Comparison of ENCODE assay signal across 8 cellular contexts in genomic region chr10:80493482-80494021, GRCh38. TPM values are rescaled to one million over a fixed set of nuclear protein-coding genes. Genes with fewer than 3 reads are reported as not detected.
DNase-seq lines count a peak whose midpoint lies in the region; ATAC-seq, FAIRE-seq and TF ChIP-seq lines count a peak whose summit lies in the region.
"Had no signal": no experiment of that assay in that cellular context is flagged by ENCODE, and none has a peak within 500 bp of the region (broad histone marks: within the 10 kb centered on the region; RNA-seq: fewer than 3 reads in every experiment).

No MANE protein-coding gene starts in this region.

- peak; percentile 51 for ATAC-seq in GM18858 (IDR thresholded peaks at IDR 0.05; ENCODE audit: unreplicated experiment)
- ATAC-seq in HG02610 (IDR thresholded peaks at IDR 0.05; ENCODE audit: unreplicated experiment), result peak; percentile 46

- no peak overlapping the region for H3K9ac ChIP-seq in subcutaneous abdominal adipose tissue (ENCODE audit: low read length in 5 of 5)

- in situ Hi-C loops in SK-MEL-5 (cut with HindIII; ENCODE audit: low pct_unique_long_range_greater_than_20kb, low sequenced_read_pairs), result no loop called here

- peaks cover 3 to 42% (median 34%) of the 10 kb centered on the region in 5 donors for H3K36me3 ChIP-seq in subcutaneous abdominal adipose tissue (ENCODE audit: control insufficient read depth in 5 of 5, insufficient read depth in 5 of 5, low read length in 5 of 5)

- H3K27me3 ChIP-seq in subcutaneous abdominal adipose tissue (ENCODE audit: control insufficient read depth in 5 of 5, insufficient read depth in 4 of 5, low read length in 5 of 5), result no peaks in the 10 kb centered on the region

- peaks cover 37 to 97% (median 93%) of the 10 kb centered on the region in 5 donors for H3K4me1 ChIP-seq in subcutaneous abdominal adipose tissue (ENCODE audit: control insufficient read depth in 5 of 5, insufficient read depth in 5 of 5, low read length in 5 of 5)

- peak overlapping the region; percentile 92 for H3K27ac ChIP-seq in subcutaneous abdominal adipose tissue (ENCODE audit: low read depth, low read length)
- H3K27ac ChIP-seq in coronary artery, result peak overlapping the region in 1 of 2 donors; percentile 65

- DNase-seq in SK-MEL-5 (ENCODE audit: low read depth, low spot score) (peak; percentile 61), fibroblast of the conjunctiva (ENCODE audit: low read depth) (peak; percentile 94), coronary artery (ENCODE audit: low spot score) (no peak), RCC 7860 (ENCODE audit: low spot score) (no peak)

- H3K4me3 ChIP-seq in subcutaneous abdominal adipose tissue (ENCODE audit: low read depth in 1 of 5, low read length in 5 of 5) (no peak overlapping the region), coronary artery (no peak overlapping the region)
- H3K4me3 ChIP-seq: lung had no signal

- H3K9me3 ChIP-seq in subcutaneous abdominal adipose tissue (ENCODE audit: control insufficient read depth in 5 of 5, low read length in 5 of 5), result no peaks in the 10 kb centered on the region

- TF ChIP-seq CTCF in coronary artery (IDR thresholded peaks at IDR 0.05), result no peak

- no peak for FAIRE-seq in RCC 7860 (lab: Jason Lieb, UNC)

RNA-seq across cellular contexts. Expression of gene TSPAN14, which starts 39.4 kb away (rescaled TPM):
- total RNA-seq in SK-MEL-5 (2014; rRNA removed; shearing (Covaris generic)), result 43.7 and 52.1 TPM in 2 replicates
- 117 and 167 TPM in 2 replicates for polyA plus RNA-seq in SK-MEL-5 (2015; cell fraction: cytosol; rRNA removed)
- 80.0 and 94.5 TPM in 2 replicates for polyA plus RNA-seq in SK-MEL-5 (2015; cell fraction: nucleus; rRNA removed)

RNA-seq across cellular contexts. Expression of gene SH2D4B, which starts 44.1 kb away (rescaled TPM):
- total RNA-seq in SK-MEL-5 (2014; rRNA removed; shearing (Covaris generic)), result 0.11 and 0.13 TPM in 2 replicates
- polyA plus RNA-seq in SK-MEL-5 (2015; cell fraction: cytosol; rRNA removed), result 0.04 TPM in 1 of 2 replicates, not detected in the other
- not detected in 2 replicates for polyA plus RNA-seq in SK-MEL-5 (2015; cell fraction: nucleus; rRNA removed)

Comparison
In these comparisons a context has a peak if more than half of its experiments do, and no peak if none do; other contexts are left out.
1. DNase-seq: peak in SK-MEL-5 (single experiment) and fibroblast of the conjunctiva (single experiment); none in coronary artery (single experiment) and RCC 7860 (single experiment).